Comparison of ENCODE assay signal across 15 cellular contexts in the genomic region with DNA sequence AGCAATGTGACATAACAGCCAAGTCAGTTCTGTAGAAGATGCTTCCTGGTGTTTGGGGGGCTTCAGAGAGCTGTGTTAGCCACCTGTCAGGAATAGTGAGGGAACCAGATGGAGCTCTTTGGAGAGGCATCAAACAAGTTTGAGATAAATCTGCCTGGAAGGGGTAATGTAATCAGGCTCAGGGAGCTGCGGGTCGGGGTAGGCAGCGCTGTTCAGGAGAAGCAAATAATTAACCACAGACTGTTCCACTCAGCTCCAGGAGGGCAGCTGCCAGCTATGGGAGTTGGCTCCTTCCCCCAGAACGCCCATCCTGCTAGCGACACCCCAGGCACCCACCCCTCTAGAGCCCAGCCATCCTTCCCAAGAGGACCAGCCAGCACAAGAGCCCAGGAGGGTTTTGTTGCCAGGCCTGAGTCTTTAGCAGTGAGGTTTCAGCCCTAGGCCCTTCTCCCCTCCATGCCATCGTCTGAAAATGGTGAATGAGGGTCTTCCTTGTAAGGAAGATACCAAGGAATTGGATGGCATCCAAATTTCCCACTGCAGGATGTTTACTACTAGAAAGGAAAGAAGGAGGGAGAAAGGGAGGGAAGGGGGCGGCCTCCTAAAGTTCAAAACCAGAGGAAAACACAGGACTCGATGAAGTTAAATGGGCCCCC. TPM values are rescaled to one million over a fixed set of nuclear protein-coding genes. Genes with fewer than 3 reads are reported as not detected.
DNase-seq lines count a peak whose midpoint lies in the region; ATAC-seq, FAIRE-seq and TF ChIP-seq lines count a peak whose summit lies in the region.
"Had no signal": no experiment of that assay in that cellular context is flagged by ENCODE, and none has a peak within 500 bp of the region (broad histone marks: within the 10 kb centered on the region; RNA-seq: fewer than 3 reads in every experiment).

No MANE protein-coding gene starts in this region.

- H3K36me3 ChIP-seq in A673 (ENCODE audit: insufficient read depth, low read length, poor library complexity, severe bottlenecking): no peaks in the 10 kb centered on the region
- no peaks in the 10 kb centered on the region for H3K36me3 ChIP-seq in SK-N-MC (ENCODE audit: insufficient read depth, low read length)
- no peaks in the 10 kb centered on the region for H3K36me3 ChIP-seq in HepG2 (replicated peaks in 1 of 2; ENCODE audit: control insufficient read depth in 1 of 2, insufficient read depth in 2 of 2, low read length in 2 of 2)
- H3K36me3 ChIP-seq in smooth muscle cell (ENCODE audit: low read depth): no peaks in the 10 kb centered on the region

- ATAC-seq in HepG2: peak; percentile 95
- no peak for ATAC-seq in GM18517 (IDR thresholded peaks at IDR 0.05; ENCODE audit: unreplicated experiment)
- ATAC-seq in GM21619 (IDR thresholded peaks at IDR 0.05; ENCODE audit: unreplicated experiment): no peak
- no peak for ATAC-seq in GM19455 (IDR thresholded peaks at IDR 0.05; ENCODE audit: unreplicated experiment)

- no peak overlapping the region for H3K4me3 ChIP-seq in A673 (ENCODE audit: low read depth, low read length, poor library complexity, severe bottlenecking)
- H3K4me3 ChIP-seq in SK-N-MC: peak overlapping the region; percentile 31; the same call in 1 of the 2 replicates
- H3K4me3 ChIP-seq in HepG2 (replicated peaks in 1 of 3; ENCODE audit: insufficient read depth in 1 of 3, low read depth in 2 of 3, low read length in 3 of 3): no peak overlapping the region
- H3K4me3 ChIP-seq in smooth muscle cell: no peak overlapping the region

- H3K9ac ChIP-seq in SK-N-MC (ENCODE audit: insufficient read length): no peak overlapping the region
- no peak overlapping the region for H3K9ac ChIP-seq in HepG2 (ENCODE audit: insufficient read depth, low read depth, low read length)
- no peak overlapping the region for H3K9ac ChIP-seq in smooth muscle cell (ENCODE audit: low read depth)

- no peaks in the 10 kb centered on the region for H3K9me3 ChIP-seq in A673 (ENCODE audit: low read depth, low read length, poor library complexity, severe bottlenecking)
- no peaks in the 10 kb centered on the region for H3K9me3 ChIP-seq in SK-N-MC (ENCODE audit: low read depth, low read length)
- no peaks in the 10 kb centered on the region for H3K9me3 ChIP-seq in HepG2 (ENCODE audit: low read length)
- H3K9me3 ChIP-seq in smooth muscle cell (replicated peaks; ENCODE audit: low read depth): no peaks in the 10 kb centered on the region

- TF ChIP-seq EP300 in HepG2 (IDR thresholded peaks at IDR 0.05; ENCODE audit: low read depth in 2 of 2, low read length in 2 of 2) (no peak), HepG2 (CRISPR knock-in tag; IDR thresholded peaks at IDR 0.05; ENCODE audit: borderline replicate concordance) (no peak)

- TF ChIP-seq POLR2A in HepG2 (IDR thresholded peaks at IDR 0.05; ENCODE audit: insufficient read depth in 1 of 2, low read depth in 2 of 2, low read length in 2 of 2): no peak

- no peak for TF ChIP-seq RAD21 in HepG2 (CRISPR knock-in tag; IDR thresholded peaks at IDR 0.05)

- H3K27me3 ChIP-seq in A673 (replicated peaks; ENCODE audit: insufficient read depth, low read depth, low read length, poor library complexity): no peaks in the 10 kb centered on the region
- H3K27me3 ChIP-seq in HepG2 (ENCODE audit: control insufficient read depth in 1 of 2, insufficient read depth in 2 of 2, low read length in 2 of 2): peaks cover 9 to 62% of the 10 kb centered on the region in 2 experiments
- H3K27me3 ChIP-seq in smooth muscle cell (ENCODE audit: low read depth): peaks cover 3% of the 10 kb centered on the region

- in situ Hi-C loops in HepG2 (cut with HindIII; ENCODE audit: extremely low pct_ligation_motif_present, low pct_unique_long_range_greater_than_20kb): no loop called here

- CTCF ChIA-PET in A673 (lab: Charles Lee) (no interaction called here), HepG2 (lab: Yijun Ruan, JAX; ENCODE audit: low intra/inter-chr PET ratio, low total read pairs) (no interaction called here)

- DNase-seq in A673 (ENCODE audit: low spot score) (no peak), DMS53 (lab: John Stamatoyannopoulos, UW) (peak; percentile 77), SK-N-MC (ENCODE audit: low read depth, low spot score) (no peak), HepG2 (ENCODE audit: low spot score) (no peak), smooth muscle cell (lab: John Stamatoyannopoulos, UW; ENCODE audit: unreplicated experiment) (no peak)
- DNase-seq: activated CD8-positive, alpha-beta memory T cell treated with anti-CD3 and anti-CD28 coated beads for 24 hours; activated naive CD8-positive, alpha-beta T cell treated with anti-CD3 and anti-CD28 coated beads, Interleukin-2, amount 10 ng/mL, durations not matched to agents 7 days and 5 days; IMR-90; NCI-H187; stimulated activated CD4-positive, alpha-beta T cell treated with anti-CD3 and anti-CD28 coated beads, Interleukin-1b, Interleukin-23, amount 100 ng/mL, for 48 hours had no signal

- 29% methylated on average over 5 of the region's 8 CpGs for WGBS in HepG2 (ENCODE audit: low lambda C conversion rate)
- 83% methylated on average over 8 of the region's 8 CpGs for WGBS in smooth muscle cell (ENCODE audit: low lambda C conversion rate)

- TF ChIP-seq CTCF in A673 (conservative IDR thresholded peaks at IDR 0.05; ENCODE audit: low read depth, low read length) (no peak), HepG2 (CRISPR knock-in tag; IDR thresholded peaks at IDR 0.05) (no peak), smooth muscle cell (IDR thresholded peaks at IDR 0.05; ENCODE audit: borderline replicate concordance, insufficient read depth, poor library complexity, severe bottlenecking) (no peak)

- POLR2A ChIA-PET in A673 (lab: Charles Lee; ENCODE audit: low non-redundant PET) (no interaction called here), HepG2 (lab: Yijun Ruan, JAX) (no interaction called here)

- H3K27ac ChIP-seq in A673 (ENCODE audit: low read depth, low read length, poor library complexity, severe bottlenecking): peak overlapping the region; percentile 26
- H3K27ac ChIP-seq in SK-N-MC: no peak overlapping the region; the same call in 1 of the 2 replicates
- no peak overlapping the region for H3K27ac ChIP-seq in HepG2 (ENCODE audit: extremely low read length, insufficient read depth, low read length)
- H3K27ac ChIP-seq in smooth muscle cell (ENCODE audit: low read depth): no peak overlapping the region
- H3K27ac ChIP-seq: C4-2B had no signal

- H3K4me1 ChIP-seq in A673 (ENCODE audit: insufficient read depth, low read length, poor library complexity, severe bottlenecking): peaks cover 30% of the 10 kb centered on the region
- H3K4me1 ChIP-seq in HepG2 (ENCODE audit: insufficient read depth, low read length): peaks cover 13% of the 10 kb centered on the region; the same call in 1 of the 2 replicates
- H3K4me1 ChIP-seq in smooth muscle cell (ENCODE audit: low read depth): no peaks in the 10 kb centered on the region

- H4K20me1 ChIP-seq in HepG2 (ENCODE audit: insufficient read depth, low read length) (no peaks in the 10 kb centered on the region), smooth muscle cell (ENCODE audit: low read depth) (no peaks in the 10 kb centered on the region)

- no TSS peak for BruUV-seq in A673 (replicated peaks; lab: Mats Ljungman, UMichigan)
- BruUV-seq in HepG2 (replicated peaks; lab: Mats Ljungman, UMichigan): no TSS peak

- H3F3A ChIP-seq in smooth muscle cell (ENCODE audit: low read depth): no peaks in the 10 kb centered on the region

- FAIRE-seq in HepG2 (lab: Jason Lieb, UNC): no peak
- FAIRE-seq: colon had no signal

- H3K4me2 ChIP-seq in HepG2 (ENCODE audit: low read depth, low read length) (peak overlapping the region; percentile 26; the same call in 1 of the 2 replicates), smooth muscle cell (no peak overlapping the region)

- H3K79me2 ChIP-seq in HepG2 (ENCODE audit: insufficient read depth, low read length) (no peaks in the 10 kb centered on the region), smooth muscle cell (ENCODE audit: low read depth) (no peaks in the 10 kb centered on the region)

- H2AFZ ChIP-seq in HepG2 (ENCODE audit: low read length) (no peak overlapping the region), smooth muscle cell (ENCODE audit: low read depth) (no peak overlapping the region)

- intact Hi-C loops in A673 (cut with micrococcal nuclease; ENCODE audit: unreplicated experiment): no loop called here
- intact Hi-C loops in HepG2 (cut with micrococcal nuclease; ENCODE audit: unreplicated experiment): no loop called here

RNA-seq across cellular contexts. Expression of gene C5orf15, which starts 41.3 kb away (rescaled TPM):
- total RNA-seq in A673 (2021) (40.8 and 41.5 TPM in 2 replicates), HepG2 (2016; rRNA removed; fragmentation: Illumina TruSeq; extraction: Trizol) (35.7 and 58.5 TPM in 2 replicates), smooth muscle cell (128 and 169 TPM in 2 replicates)
- total RNA-seq in HepG2 (2016; cell fraction: cytosol; rRNA removed; fragmentation: Illumina TruSeq; extraction: Trizol; ENCODE audit: low read depth): 5.8 and 7.0 TPM in 2 replicates
- 32.4 and 58.3 TPM in 2 replicates for total RNA-seq in HepG2 (2016; cell fraction: insoluble cytoplasmic fraction; rRNA removed; fragmentation: Illumina TruSeq; extraction: Trizol)
- 14.0 and 15.0 TPM in 2 replicates for total RNA-seq in HepG2 (2016; cell fraction: membrane; rRNA removed; fragmentation: Illumina TruSeq; extraction: Trizol)
- total RNA-seq in HepG2 (2016; cell fraction: nucleus; rRNA removed; fragmentation: Illumina TruSeq; extraction: Trizol): 50.5 and 53.2 TPM in 2 replicates
- polyA plus RNA-seq in HepG2 (2011; rRNA removed) (82.7 and 84.1 TPM in 2 replicates), smooth muscle cell (64.9 and 66.1 TPM in 2 replicates)
- polyA plus RNA-seq in HepG2 (2011; cell fraction: cytosol; rRNA removed): 55.7 and 70.1 TPM in 2 replicates
- polyA plus RNA-seq in HepG2 (2011; cell fraction: nucleus; rRNA removed): 26.9 and 28.5 TPM in 2 replicates
- 50.8 and 57.3 TPM in 2 replicates for polyA plus RNA-seq in HepG2 (2012)
- 4.5 and 5.3 TPM in 2 replicates for polyA plus RNA-seq in HepG2 (2016; cell fraction: cytosol; fragmentation: Illumina TruSeq; extraction: Trizol; ENCODE audit: low read depth)
- polyA plus RNA-seq in HepG2 (2016; cell fraction: insoluble cytoplasmic fraction; fragmentation: Illumina TruSeq; extraction: Trizol; ENCODE audit: low read depth): 54.9 and 56.5 TPM in 2 replicates
- polyA plus RNA-seq in HepG2 (2016; cell fraction: membrane; fragmentation: Illumina TruSeq; extraction: Trizol; ENCODE audit: low read depth): 13.6 and 14.8 TPM in 2 replicates
- polyA plus RNA-seq in HepG2 (2016; cell fraction: nucleus; fragmentation: Illumina TruSeq; extraction: Trizol; ENCODE audit: insufficient read depth, low read depth): 125 and 131 TPM in 2 replicates
- 27.4 and 37.7 TPM in 2 replicates for polyA minus RNA-seq in HepG2 (2011; rRNA and poly(A)+ RNA removed; ENCODE audit: low replicate concordance)
- 57.0 and 75.9 TPM in 2 replicates for polyA minus RNA-seq in HepG2 (2011; cell fraction: cytosol; rRNA and poly(A)+ RNA removed)
- polyA minus RNA-seq in HepG2 (2011; cell fraction: nucleus; rRNA and poly(A)+ RNA removed): 20.3 and 34.9 TPM in 2 replicates
